In the genomic region with DNA sequence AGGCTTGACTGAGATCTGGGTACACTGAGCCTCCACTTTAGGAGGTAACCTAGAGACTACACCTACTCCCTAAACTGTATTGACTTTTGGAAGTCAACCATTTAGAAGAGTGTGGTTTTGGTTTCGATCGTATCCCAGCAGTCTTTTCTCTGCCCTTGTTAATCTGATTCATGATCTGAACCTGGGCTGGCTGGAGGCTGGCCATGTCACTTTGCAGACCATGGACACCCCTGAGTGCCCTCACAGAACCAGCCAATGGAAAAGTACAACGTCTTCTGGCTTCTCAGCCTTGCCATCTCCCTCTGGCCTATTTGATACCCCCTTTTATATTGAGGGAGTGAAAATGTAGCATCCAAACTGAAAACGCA, we compare ENCODE assay signal across 12 cellular contexts. TPM values are rescaled to one million over a fixed set of nuclear protein-coding genes. Genes with fewer than 3 reads are reported as not detected.
A peak's percentile ranks its signal among the peaks of the same experiment; 100 is the strongest.
DNase-seq lines count a peak whose midpoint lies in the region; ATAC-seq and TF ChIP-seq lines count a peak whose summit lies in the region.
"Had no signal": no experiment of that assay in that cellular context is flagged by ENCODE, and none has a peak within 500 bp of the region (broad histone marks: within the 10 kb centered on the region; RNA-seq: fewer than 3 reads in every experiment).

No MANE protein-coding gene starts in this region.

- no peak overlapping the region for H3K27ac Mint-ChIP-seq in effector memory CD8-positive, alpha-beta T cell

- H3K36me3 ChIP-seq in left ventricle myocardium inferior: no peaks in the 10 kb centered on the region
- no peaks in the 10 kb centered on the region for H3K36me3 ChIP-seq in breast epithelium
- H3K36me3 ChIP-seq in vagina: no peaks in the 10 kb centered on the region
- no peaks in the 10 kb centered on the region for H3K36me3 ChIP-seq in testis (ENCODE audit: low read depth, missing control alignments)
- H3K36me3 ChIP-seq: tibial nerve had no signal

- no peak overlapping the region for H3K4me3 Mint-ChIP-seq in effector memory CD8-positive, alpha-beta T cell

- TF ChIP-seq CTCF in left ventricle myocardium inferior (IDR thresholded peaks at IDR 0.05; ENCODE audit: borderline replicate concordance) (no peak), breast epithelium (IDR thresholded peaks at IDR 0.05) (no peak), vagina (IDR thresholded peaks at IDR 0.05) (no peak), testis (IDR thresholded peaks at IDR 0.05) (no peak)

- no peak for ATAC-seq in Right ventricle myocardium inferior
- no peak for ATAC-seq in HG03565 (IDR thresholded peaks at IDR 0.05; ENCODE audit: unreplicated experiment)
- ATAC-seq in effector memory CD8-positive, alpha-beta T cell (replicated peaks): no peak

- peaks cover 13% of the 10 kb centered on the region for H3K4me1 ChIP-seq in left ventricle myocardium inferior
- peaks cover 0 to 7% of the 10 kb centered on the region in 2 donors for H3K4me1 ChIP-seq in breast epithelium
- H3K4me1 ChIP-seq in vagina: peaks cover 40% of the 10 kb centered on the region
- no peaks in the 10 kb centered on the region for H3K4me1 ChIP-seq in testis

- TF ChIP-seq POLR2A in breast epithelium (IDR thresholded peaks at IDR 0.05) (no peak), vagina (IDR thresholded peaks at IDR 0.05) (no peak), testis (IDR thresholded peaks at IDR 0.05) (no peak)

- H3K4me3 ChIP-seq in left ventricle myocardium inferior: no peak overlapping the region
- H3K4me3 ChIP-seq in breast epithelium: peak overlapping the region in 2 of 3 donors; percentile 27 to 30
- no peak overlapping the region for H3K4me3 ChIP-seq in vagina
- no peak overlapping the region for H3K4me3 ChIP-seq in testis
- H3K4me3 ChIP-seq: tibial nerve had no signal

- H3K36me3 Mint-ChIP-seq in effector memory CD8-positive, alpha-beta T cell (ENCODE audit: insufficient read depth): no peaks in the 10 kb centered on the region

- intact Hi-C loops in left ventricle myocardium inferior (cut with micrococcal nuclease): no loop called here
- intact Hi-C loops in Right ventricle myocardium inferior (cut with DNase I): no loop called here
- intact Hi-C loops in breast epithelium (cut with DNase I; ENCODE audit: low total_unique reads): no loop called here
- intact Hi-C loops in vagina (cut with DNase I): no loop called here
- intact Hi-C loops in testis (cut with DNase I; ENCODE audit: low total_unique reads): no loop called here

- H3K9me3 ChIP-seq in left ventricle myocardium inferior (replicated peaks) (no peaks in the 10 kb centered on the region), breast epithelium (no peaks in the 10 kb centered on the region), vagina (no peaks in the 10 kb centered on the region), testis (no peaks in the 10 kb centered on the region)
- H3K9me3 ChIP-seq: tibial nerve had no signal

- WGBS in testis, 2 donors: 81 to 83% methylated on average over 4 of the region's 4 CpGs

- H3K27me3 ChIP-seq in left ventricle myocardium inferior (ENCODE audit: low read depth): no peaks in the 10 kb centered on the region
- no peaks in the 10 kb centered on the region for H3K27me3 ChIP-seq in breast epithelium
- H3K27me3 ChIP-seq in vagina: no peaks in the 10 kb centered on the region
- no peaks in the 10 kb centered on the region for H3K27me3 ChIP-seq in testis

- DNase-seq in left ventricle myocardium inferior (no peak), Right ventricle myocardium inferior (ENCODE audit: missing footprints) (no peak), breast epithelium (ENCODE audit: low spot score in 2 of 2) (peak in 1 of 2 donors; percentile 66), medulla oblongata (ENCODE audit: extremely low spot score) (peak; percentile 34), vagina (ENCODE audit: extremely low spot score in 2 of 2) (no peak), testis (no peak)
- no peak for DNase-seq in effector memory CD8-positive, alpha-beta T cell
- DNase-seq: activated CD8-positive, alpha-beta memory T cell treated with anti-CD3 and anti-CD28 coated beads, Interleukin-2, amount 50 U/mL, for 48 hours; DND-41; HCEC 1CT had no signal

- H3K9me3 Mint-ChIP-seq in effector memory CD8-positive, alpha-beta T cell: no peaks in the 10 kb centered on the region

- peaks cover 3 to 27% of the 10 kb centered on the region in 2 donors for H3K27me3 Mint-ChIP-seq in effector memory CD8-positive, alpha-beta T cell

- peak overlapping the region; percentile 58 for H3K27ac ChIP-seq in left ventricle myocardium inferior (replicated peaks)
- H3K27ac ChIP-seq in breast epithelium: peak overlapping the region; percentile 80 to 89
- H3K27ac ChIP-seq in vagina: peak overlapping the region; percentile 41
- no peak overlapping the region for H3K27ac ChIP-seq in testis
- H3K27ac ChIP-seq: tibial nerve had no signal

- peaks cover 8 to 13% of the 10 kb centered on the region in 2 donors for H3K4me1 Mint-ChIP-seq in effector memory CD8-positive, alpha-beta T cell (ENCODE audit: low read depth in 2 of 2)

RNA-seq across cellular contexts. Expression of a gene that starts 10.8 kb away (rescaled TPM):
- 1.6 TPM for total RNA-seq in left ventricle myocardium inferior
- total RNA-seq in Right ventricle myocardium inferior: 2.9 TPM
- 100 to 1,000 TPM in 2 of 3 donors, under 1 TPM in 1; 0.16 to 392 (median 132) TPM for total RNA-seq in breast epithelium
- total RNA-seq in vagina: 121 TPM
- total RNA-seq in testis: 1 to 10 TPM in 1 of 2 donors, under 1 TPM in 1; 0.24 to 1.1 TPM
- 3.5 TPM for polyA plus RNA-seq in testis (ENCODE audit: insufficient read depth, low read depth, low replicate concordance)

Comparison
In these comparisons a context has a peak if more than half of its experiments do, and no peak if none do; other contexts are left out.
1. H3K27ac ChIP-seq: peak in left ventricle myocardium inferior (single experiment), breast epithelium (2 of 2) and vagina (single experiment); none in testis (0 of 2).
2. H3K4me3 ChIP-seq: peak in breast epithelium (2 of 3); none in left ventricle myocardium inferior (single experiment), vagina (0 of 2) and testis (0 of 2).